Comparison of ENCODE assay signal across 21 cellular contexts in the genomic region with DNA sequence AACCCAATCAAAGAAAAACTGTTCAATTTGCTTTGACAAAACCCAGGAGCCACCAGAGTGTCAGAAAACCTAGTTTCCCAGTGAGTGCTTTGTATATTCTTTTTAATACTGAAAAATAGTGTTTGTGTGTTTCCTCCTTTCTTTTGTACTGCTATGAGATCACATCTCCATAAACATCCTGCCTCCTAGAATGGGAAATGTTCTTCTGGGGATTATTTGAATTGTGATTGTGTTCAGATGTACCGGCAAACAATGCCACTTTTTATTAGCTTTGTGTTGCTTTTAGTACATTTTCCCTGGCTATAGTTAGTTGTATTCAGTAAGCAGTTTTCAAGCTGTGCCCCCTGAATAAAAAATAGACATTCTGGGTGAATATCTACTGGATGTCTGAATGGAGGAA.
DNase-seq lines count a peak whose midpoint lies in the region; ATAC-seq and TF ChIP-seq lines count a peak whose summit lies in the region.
"Had no signal": no experiment of that assay in that cellular context is flagged by ENCODE, and none has a peak within 500 bp of the region (broad histone marks: within the 10 kb centered on the region; RNA-seq: fewer than 3 reads in every experiment).

No MANE protein-coding gene starts in this region.

- H3K9me3 ChIP-seq in hepatocyte (ENCODE audit: low read depth) = no peaks in the 10 kb centered on the region
- no peaks in the 10 kb centered on the region for H3K9me3 ChIP-seq in gastrocnemius medialis
- H3K9me3 ChIP-seq in MG63 = no peaks in the 10 kb centered on the region; the same call in 1 of the 2 replicates
- H3K9me3 ChIP-seq: BE2C, HAP-1 had no signal

- H4K20me1 ChIP-seq in hepatocyte (ENCODE audit: insufficient read depth, poor library complexity, severe bottlenecking) = no peaks in the 10 kb centered on the region

- DNase-seq in NCI-H2081 (lab: John Stamatoyannopoulos, UW) (peak; percentile 26 to 30), NCI-H2081 treated with DMSO at 0.1 percent for 48 hours (lab: John Stamatoyannopoulos, UW) (no peak), caudate nucleus (lab: John Stamatoyannopoulos, UW) (no peak), hepatocyte (ENCODE audit: low spot score) (no peak), gastrocnemius medialis (no peak), MG63 (no peak)
- no peak for DNase-seq in stimulated activated CD4-positive, alpha-beta T cell treated with anti-CD3 and anti-CD28 coated beads, Interleukin-1b, Interleukin-23, amount 100 ng/mL, for 48 hours
- DNase-seq: 8988T; BE2C; CD4-positive, alpha-beta T cell; DMS79; Kasumi-1; NCI-H1105; NCI-H187; NCI-H446; NCI-H69; NK-92 treated with Interleukin-12 subunit alpha and Interleukin-12 subunit beta, amount 100 ng/mL, for 24 hours; OCI-M1; RPMI8226 had no signal

- H3K27ac ChIP-seq in caudate nucleus (ENCODE audit: low read depth, low read length) = peak overlapping the region; percentile 77
- peak overlapping the region; percentile 38 for H3K27ac ChIP-seq in hepatocyte
- peak overlapping the region in 3 of 4 donors; percentile 28 to 43 (median 39) for H3K27ac ChIP-seq in gastrocnemius medialis

- H2AFZ ChIP-seq in hepatocyte = no peak overlapping the region

- H3K4me1 ChIP-seq in hepatocyte (ENCODE audit: insufficient read depth) (no peaks in the 10 kb centered on the region), gastrocnemius medialis (peaks cover 11 to 20% of the 10 kb centered on the region in 2 donors)
- H3K4me1 ChIP-seq: BE2C, HAP-1 had no signal

- TF ChIP-seq POLR2A in gastrocnemius medialis (IDR thresholded peaks at IDR 0.05) = no peak

- H3K79me2 ChIP-seq in hepatocyte = no peaks in the 10 kb centered on the region

- TF ChIP-seq CTCF in hepatocyte (IDR thresholded peaks at IDR 0.05; ENCODE audit: poor library complexity) = no peak
- no peak for TF ChIP-seq CTCF in gastrocnemius medialis (IDR thresholded peaks at IDR 0.05 in 4 of 5, conservative IDR thresholded peaks at IDR 0.05 in 1 of 5)

- no peak overlapping the region for H3K4me2 ChIP-seq in hepatocyte

- intact Hi-C loops in gastrocnemius medialis (cut with DNase I; ENCODE audit: low total_unique reads) = no loop called here

- ATAC-seq in gastrocnemius medialis = peak in 1 of 2 donors; percentile 61
- ATAC-seq in GM18873 (IDR thresholded peaks at IDR 0.05; ENCODE audit: low FRiP score, unreplicated experiment) = no peak

- WGBS in hepatocyte (ENCODE audit: low lambda C conversion rate, missing lambda C conversion rate) = 64% methylated on average over 1 of the region's 1 CpG

- H3K9me2 ChIP-seq in hepatocyte (replicated peaks; ENCODE audit: insufficient read depth) = no peaks in the 10 kb centered on the region

- H3K4me3 ChIP-seq in hepatocyte (no peak overlapping the region), gastrocnemius medialis (no peak overlapping the region), MG63 (no peak overlapping the region)
- H3K4me3 ChIP-seq: HAP-1 had no signal

- H3K36me3 ChIP-seq in hepatocyte (replicated peaks; ENCODE audit: insufficient read depth, low read depth) (no peaks in the 10 kb centered on the region), gastrocnemius medialis (no peaks in the 10 kb centered on the region), MG63 (no peaks in the 10 kb centered on the region)
- H3K36me3 ChIP-seq: BE2C, HAP-1 had no signal

- in situ Hi-C loops in gastrocnemius medialis (cut with MboI; ENCODE audit: low sequenced_read_pairs in 4 of 4) = no loop called here

- no peaks in the 10 kb centered on the region for H3K27me3 ChIP-seq in hepatocyte
- no peaks in the 10 kb centered on the region for H3K27me3 ChIP-seq in gastrocnemius medialis
- no peaks in the 10 kb centered on the region for H3K27me3 ChIP-seq in MG63

Comparison
In these comparisons a context has a peak if more than half of its experiments do, and no peak if none do; other contexts are left out.
1. DNase-seq: peak in NCI-H2081 (2 of 2); none in NCI-H2081 treated with DMSO at 0.1 percent for 48 hours (single experiment), caudate nucleus (0 of 61), hepatocyte (single experiment), gastrocnemius medialis (0 of 2), stimulated activated CD4-positive, alpha-beta T cell treated with anti-CD3 and anti-CD28 coated beads, Interleukin-1b, Interleukin-23, amount 100 ng/mL, for 48 hours (single experiment) and MG63 (single experiment).
2. Peak in every context shown above with its lines, with median percentiles within 50 percentile points of each other: H3K27ac ChIP-seq.